8 cellular contexts compared by ENCODE assay signal in the genomic region with DNA sequence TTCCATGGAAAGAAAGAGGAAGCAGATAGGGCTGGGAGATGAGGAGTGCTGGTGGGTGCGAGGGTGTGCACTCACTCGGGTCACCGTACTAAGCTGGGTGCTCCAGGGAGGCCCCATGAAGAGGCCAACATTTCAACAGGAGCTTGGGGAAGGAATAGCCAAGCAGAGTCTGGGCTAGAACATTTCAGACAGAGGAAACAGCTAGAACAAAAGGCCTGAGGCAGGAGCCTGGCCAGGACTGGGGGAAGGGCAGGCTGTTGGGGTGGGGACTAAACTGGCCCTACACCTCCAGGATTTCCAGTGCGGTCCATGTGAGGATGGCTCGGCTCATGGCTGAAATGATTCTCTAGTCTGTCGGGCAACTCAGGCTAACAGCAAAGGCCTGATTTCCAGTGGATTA.
DNase-seq lines count a peak whose midpoint lies in the region; ATAC-seq, FAIRE-seq and TF ChIP-seq lines count a peak whose summit lies in the region.
"Had no signal": no experiment of that assay in that cellular context is flagged by ENCODE, and none has a peak within 500 bp of the region (broad histone marks: within the 10 kb centered on the region; RNA-seq: fewer than 3 reads in every experiment).

No MANE protein-coding gene starts in this region.

- no peak for ATAC-seq in pancreas

- no peak overlapping the region for H3K23ac ChIP-seq in neuronal stem cell (ENCODE audit: low read depth, low read length, poor library complexity)

- H2AFZ ChIP-seq in OCI-LY1 (ENCODE audit: low read length), result no peak overlapping the region
- peak overlapping the region; percentile 74 for H2AFZ ChIP-seq in neuronal stem cell (ENCODE audit: low read length)
- H2AFZ ChIP-seq in GM23248, result no peak overlapping the region

- H3F3A ChIP-seq in DOHH2 (ENCODE audit: control insufficient read depth, insufficient read depth) (peaks cover 51% of the 10 kb centered on the region), OCI-LY1 (ENCODE audit: insufficient read depth, low read length) (peaks cover 15% of the 10 kb centered on the region; the same call in 1 of the 2 replicates), GM23248 (ENCODE audit: insufficient read depth) (no peaks in the 10 kb centered on the region)

- H3K9me2 ChIP-seq in DOHH2 (replicated peaks; ENCODE audit: control insufficient read depth, low read length) (no peaks in the 10 kb centered on the region), OCI-LY1 (ENCODE audit: low read depth, low read length) (no peaks in the 10 kb centered on the region), GM23248 (ENCODE audit: insufficient read depth) (no peaks in the 10 kb centered on the region)

- WGBS in neuronal stem cell (ENCODE audit: extremely low coverage in 2 of 2, insufficient read length in 2 of 2, insufficient replicate concordance in 1 of 2), 2 donors, result no CpG with 5 or more reads among the region's 6 CpGs
- 98 to 99% methylated on average over 6 of the region's 6 CpGs for WGBS in GM23248 (ENCODE audit: low coverage in 1 of 2, low lambda C conversion rate in 2 of 2, missing lambda C conversion rate in 2 of 2), 2 experiments
- 84 to 91% methylated on average over 6 of the region's 6 CpGs for WGBS in pancreas, 2 donors

- no peak for DNase-seq in effector memory CD4-positive, alpha-beta T cell
- DNase-seq in neuronal stem cell (ENCODE audit: low spot score) (no peak), iPS-NIHi7 (ENCODE audit: extremely low spot score) (no peak), GM23248 (no peak), pancreas (no peak)
- DNase-seq: stimulated activated naive CD4-positive, alpha-beta T cell treated with Interleukin-2 at 50 U/mL for 16 hours had no signal

- peak overlapping the region; percentile 20 for H3K4ac ChIP-seq in neuronal stem cell (ENCODE audit: low read length)

- H3K36me3 ChIP-seq in DOHH2 (ENCODE audit: control insufficient read depth, low read length) (no peaks in the 10 kb centered on the region), OCI-LY1 (ENCODE audit: insufficient read depth, low read length) (no peaks in the 10 kb centered on the region), neuronal stem cell (replicated peaks in 1 of 2; ENCODE audit: control insufficient read depth in 2 of 2, insufficient read depth in 2 of 2, low read length in 2 of 2) (no peaks in the 10 kb centered on the region), GM23248 (ENCODE audit: low read depth) (no peaks in the 10 kb centered on the region), pancreas (no peaks in the 10 kb centered on the region)
- H3K36me3 ChIP-seq in effector memory CD4-positive, alpha-beta T cell (ENCODE audit: control insufficient read depth, insufficient read depth, low read length), result no peaks in the 10 kb centered on the region

- peak overlapping the region; percentile 88 for H3K18ac ChIP-seq in neuronal stem cell (ENCODE audit: low read length)

- H3K9me3 ChIP-seq in DOHH2 (ENCODE audit: control insufficient read depth, insufficient read depth, low read length) (no peaks in the 10 kb centered on the region), OCI-LY1 (ENCODE audit: low read length) (no peaks in the 10 kb centered on the region), neuronal stem cell (replicated peaks in 1 of 2; ENCODE audit: control insufficient read depth in 2 of 2, insufficient read depth in 1 of 2, low read depth in 1 of 2, low read length in 2 of 2) (no peaks in the 10 kb centered on the region), GM23248 (ENCODE audit: low read depth) (no peaks in the 10 kb centered on the region), pancreas (no peaks in the 10 kb centered on the region)
- no peaks in the 10 kb centered on the region for H3K9me3 ChIP-seq in effector memory CD4-positive, alpha-beta T cell (ENCODE audit: control insufficient read depth, low read length)

- H4K8ac ChIP-seq in neuronal stem cell (ENCODE audit: low read depth, low read length), result no peak overlapping the region

- peak overlapping the region; percentile 78 for H2BK120ac ChIP-seq in neuronal stem cell (ENCODE audit: low read depth, low read length)

- H3K27ac ChIP-seq in DOHH2 (ENCODE audit: low read depth, low read length) (peak overlapping the region; percentile 98), OCI-LY1 (ENCODE audit: low read depth, low read length, poor library complexity, severe bottlenecking) (peak overlapping the region; percentile 100), neuronal stem cell (replicated peaks; ENCODE audit: low read length) (no peak overlapping the region), GM23248 (no peak overlapping the region), pancreas (no peak overlapping the region)
- H3K27ac ChIP-seq in effector memory CD4-positive, alpha-beta T cell (ENCODE audit: insufficient read depth, low read length, poor library complexity, severe bottlenecking), result peak overlapping the region; percentile 89

- peak overlapping the region; percentile 26 for H2BK5ac ChIP-seq in neuronal stem cell (ENCODE audit: low read length)

- H3K4me1 ChIP-seq in DOHH2 (ENCODE audit: control insufficient read depth, low read length), result peaks cover 100% of the 10 kb centered on the region
- H3K4me1 ChIP-seq in OCI-LY1 (ENCODE audit: insufficient read depth, low read length, severe bottlenecking), result peaks cover 96% of the 10 kb centered on the region
- peaks cover 94% of the 10 kb centered on the region for H3K4me1 ChIP-seq in effector memory CD4-positive, alpha-beta T cell (ENCODE audit: control insufficient read depth, insufficient read depth, low read length, poor library complexity, severe bottlenecking)
- peaks cover 28 to 32% of the 10 kb centered on the region in 2 donors for H3K4me1 ChIP-seq in neuronal stem cell (ENCODE audit: control insufficient read depth in 2 of 2, insufficient read depth in 1 of 2, low read depth in 1 of 2, low read length in 2 of 2)
- peaks cover 8% of the 10 kb centered on the region for H3K4me1 ChIP-seq in GM23248 (ENCODE audit: insufficient read depth)
- H3K4me1 ChIP-seq in pancreas, result peaks cover 0 to 15% (median 0%) of the 10 kb centered on the region in 3 donors

- peak overlapping the region; percentile 76 for H2BK15ac ChIP-seq in neuronal stem cell (ENCODE audit: low read length)

- intact Hi-C loops in pancreas (cut with DNase I), result loop anchor here in 1 of 3 donors (10.0 kb wide), 1 partner anchor 89 kb away; the partner anchor contains the start of gene ZFP36L2

- H3K79me1 ChIP-seq in neuronal stem cell (ENCODE audit: low read depth, low read length), result no peaks in the 10 kb centered on the region

- peak overlapping the region; percentile 58 for H3K4me3 ChIP-seq in DOHH2 (ENCODE audit: low read length)
- no peak overlapping the region for H3K4me3 ChIP-seq in OCI-LY1 (ENCODE audit: low read depth, low read length, poor library complexity, severe bottlenecking)
- H3K4me3 ChIP-seq in effector memory CD4-positive, alpha-beta T cell (ENCODE audit: insufficient read depth, low read depth, low read length, poor library complexity, severe bottlenecking), result no peak overlapping the region
- H3K4me3 ChIP-seq in neuronal stem cell (ENCODE audit: low read length in 2 of 2), result no peak overlapping the region
- no peak overlapping the region for H3K4me3 ChIP-seq in GM23248
- H3K4me3 ChIP-seq in pancreas, result no peak overlapping the region

- peak overlapping the region; percentile 72 for H3K9ac ChIP-seq in OCI-LY1 (ENCODE audit: low read length)
- no peak overlapping the region for H3K9ac ChIP-seq in neuronal stem cell (ENCODE audit: low read depth, low read length, poor library complexity)
- no peak overlapping the region for H3K9ac ChIP-seq in GM23248

- no peaks in the 10 kb centered on the region for H3K27me3 ChIP-seq in DOHH2 (ENCODE audit: control insufficient read depth, low read length)
- no peaks in the 10 kb centered on the region for H3K27me3 ChIP-seq in OCI-LY1 (ENCODE audit: insufficient read depth, low read length)
- H3K27me3 ChIP-seq in effector memory CD4-positive, alpha-beta T cell (replicated peaks; ENCODE audit: control insufficient read depth, insufficient read depth, low read length, poor library complexity, severe bottlenecking), result no peaks in the 10 kb centered on the region
- H3K27me3 ChIP-seq in neuronal stem cell (ENCODE audit: control insufficient read depth in 3 of 3, insufficient read depth in 3 of 3, low read depth in 1 of 3, low read length in 3 of 3), result no peaks in the 10 kb centered on the region
- H3K27me3 ChIP-seq in GM23248 (replicated peaks; ENCODE audit: insufficient read depth), result no peaks in the 10 kb centered on the region
- H3K27me3 ChIP-seq in pancreas, result no peaks in the 10 kb centered on the region

- H4K20me1 ChIP-seq in DOHH2 (ENCODE audit: control insufficient read depth, insufficient read depth, low read depth, low read length) (no peaks in the 10 kb centered on the region), OCI-LY1 (ENCODE audit: insufficient read depth, low read length) (no peaks in the 10 kb centered on the region), GM23248 (ENCODE audit: insufficient read depth) (no peaks in the 10 kb centered on the region)

- TF ChIP-seq CTCF in DOHH2 (IDR thresholded peaks at IDR 0.05; ENCODE audit: low read depth, low read length, poor library complexity, severe bottlenecking), result no peak
- TF ChIP-seq CTCF in OCI-LY1 (IDR thresholded peaks at IDR 0.05; ENCODE audit: low read length), result no peak
- TF ChIP-seq CTCF in pancreas (IDR thresholded peaks at IDR 0.05), result no peak

- H2BK12ac ChIP-seq in neuronal stem cell (ENCODE audit: low read length), result peak overlapping the region; percentile 63

- no peak for FAIRE-seq in pancreas (lab: Jason Lieb, UNC)

- H3K79me2 ChIP-seq in DOHH2 (ENCODE audit: control insufficient read depth, low read length) (no peaks in the 10 kb centered on the region), OCI-LY1 (ENCODE audit: insufficient read depth, low read length) (no peaks in the 10 kb centered on the region), GM23248 (ENCODE audit: insufficient read depth) (no peaks in the 10 kb centered on the region)

- H4K91ac ChIP-seq in neuronal stem cell (ENCODE audit: low read depth, low read length, poor library complexity), result peak overlapping the region; percentile 81

- in situ Hi-C loops in GM23248 (cut with MboI), result no loop called here

- H3K4me2 ChIP-seq in DOHH2 (ENCODE audit: low read length) (peak overlapping the region; percentile 73), OCI-LY1 (ENCODE audit: low read length) (peak overlapping the region; percentile 38), neuronal stem cell (ENCODE audit: insufficient read depth, low read length, poor library complexity, severe bottlenecking) (no peak overlapping the region), GM23248 (ENCODE audit: unreplicated experiment) (no peak overlapping the region)

- peak overlapping the region; percentile 58 for H3K14ac ChIP-seq in neuronal stem cell (ENCODE audit: low read length)

- peak overlapping the region; percentile 85 for H2AK5ac ChIP-seq in neuronal stem cell (ENCODE audit: low read depth, low read length)

Comparison
In these comparisons a context has a peak if more than half of its experiments do, and no peak if none do; other contexts are left out.
1. H3K27ac ChIP-seq: peak in DOHH2 (single experiment), OCI-LY1 (single experiment) and effector memory CD4-positive, alpha-beta T cell (single experiment); none in neuronal stem cell (single experiment), GM23248 (single experiment) and pancreas (0 of 4).
2. H3K4me2 ChIP-seq: peak in DOHH2 (single experiment) and OCI-LY1 (single experiment); none in neuronal stem cell (single experiment) and GM23248 (single experiment).